Comparison of ENCODE assay signal across 1 cellular context in the genomic region with DNA sequence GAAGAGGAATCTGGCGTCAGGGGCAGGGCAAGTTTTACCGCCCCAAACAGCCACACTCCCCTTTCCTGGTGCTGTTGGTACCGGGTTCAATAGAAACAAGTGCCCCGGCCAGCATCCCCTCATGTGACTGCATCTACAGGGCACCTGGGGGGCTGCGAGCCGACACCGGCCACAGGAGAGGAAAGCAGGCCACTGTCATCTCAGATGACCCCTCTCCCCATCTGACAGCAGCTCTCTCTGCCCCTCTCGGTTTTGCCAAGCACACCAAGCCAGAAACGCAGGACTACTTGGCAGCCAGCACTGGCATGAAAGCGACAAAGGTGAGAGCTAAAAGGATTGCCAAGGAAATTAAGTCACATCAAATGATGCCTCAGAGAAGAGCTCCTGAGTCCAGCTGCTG.
TF ChIP-seq lines count a peak whose summit lies in the region.

No MANE protein-coding gene starts in this region.

TF ChIP-seq in GM23338, 12 proteins besides CTCF, POLR2A, EP300 and RAD21 (continued from another document):
- TF ChIP-seq, protein P1, sequence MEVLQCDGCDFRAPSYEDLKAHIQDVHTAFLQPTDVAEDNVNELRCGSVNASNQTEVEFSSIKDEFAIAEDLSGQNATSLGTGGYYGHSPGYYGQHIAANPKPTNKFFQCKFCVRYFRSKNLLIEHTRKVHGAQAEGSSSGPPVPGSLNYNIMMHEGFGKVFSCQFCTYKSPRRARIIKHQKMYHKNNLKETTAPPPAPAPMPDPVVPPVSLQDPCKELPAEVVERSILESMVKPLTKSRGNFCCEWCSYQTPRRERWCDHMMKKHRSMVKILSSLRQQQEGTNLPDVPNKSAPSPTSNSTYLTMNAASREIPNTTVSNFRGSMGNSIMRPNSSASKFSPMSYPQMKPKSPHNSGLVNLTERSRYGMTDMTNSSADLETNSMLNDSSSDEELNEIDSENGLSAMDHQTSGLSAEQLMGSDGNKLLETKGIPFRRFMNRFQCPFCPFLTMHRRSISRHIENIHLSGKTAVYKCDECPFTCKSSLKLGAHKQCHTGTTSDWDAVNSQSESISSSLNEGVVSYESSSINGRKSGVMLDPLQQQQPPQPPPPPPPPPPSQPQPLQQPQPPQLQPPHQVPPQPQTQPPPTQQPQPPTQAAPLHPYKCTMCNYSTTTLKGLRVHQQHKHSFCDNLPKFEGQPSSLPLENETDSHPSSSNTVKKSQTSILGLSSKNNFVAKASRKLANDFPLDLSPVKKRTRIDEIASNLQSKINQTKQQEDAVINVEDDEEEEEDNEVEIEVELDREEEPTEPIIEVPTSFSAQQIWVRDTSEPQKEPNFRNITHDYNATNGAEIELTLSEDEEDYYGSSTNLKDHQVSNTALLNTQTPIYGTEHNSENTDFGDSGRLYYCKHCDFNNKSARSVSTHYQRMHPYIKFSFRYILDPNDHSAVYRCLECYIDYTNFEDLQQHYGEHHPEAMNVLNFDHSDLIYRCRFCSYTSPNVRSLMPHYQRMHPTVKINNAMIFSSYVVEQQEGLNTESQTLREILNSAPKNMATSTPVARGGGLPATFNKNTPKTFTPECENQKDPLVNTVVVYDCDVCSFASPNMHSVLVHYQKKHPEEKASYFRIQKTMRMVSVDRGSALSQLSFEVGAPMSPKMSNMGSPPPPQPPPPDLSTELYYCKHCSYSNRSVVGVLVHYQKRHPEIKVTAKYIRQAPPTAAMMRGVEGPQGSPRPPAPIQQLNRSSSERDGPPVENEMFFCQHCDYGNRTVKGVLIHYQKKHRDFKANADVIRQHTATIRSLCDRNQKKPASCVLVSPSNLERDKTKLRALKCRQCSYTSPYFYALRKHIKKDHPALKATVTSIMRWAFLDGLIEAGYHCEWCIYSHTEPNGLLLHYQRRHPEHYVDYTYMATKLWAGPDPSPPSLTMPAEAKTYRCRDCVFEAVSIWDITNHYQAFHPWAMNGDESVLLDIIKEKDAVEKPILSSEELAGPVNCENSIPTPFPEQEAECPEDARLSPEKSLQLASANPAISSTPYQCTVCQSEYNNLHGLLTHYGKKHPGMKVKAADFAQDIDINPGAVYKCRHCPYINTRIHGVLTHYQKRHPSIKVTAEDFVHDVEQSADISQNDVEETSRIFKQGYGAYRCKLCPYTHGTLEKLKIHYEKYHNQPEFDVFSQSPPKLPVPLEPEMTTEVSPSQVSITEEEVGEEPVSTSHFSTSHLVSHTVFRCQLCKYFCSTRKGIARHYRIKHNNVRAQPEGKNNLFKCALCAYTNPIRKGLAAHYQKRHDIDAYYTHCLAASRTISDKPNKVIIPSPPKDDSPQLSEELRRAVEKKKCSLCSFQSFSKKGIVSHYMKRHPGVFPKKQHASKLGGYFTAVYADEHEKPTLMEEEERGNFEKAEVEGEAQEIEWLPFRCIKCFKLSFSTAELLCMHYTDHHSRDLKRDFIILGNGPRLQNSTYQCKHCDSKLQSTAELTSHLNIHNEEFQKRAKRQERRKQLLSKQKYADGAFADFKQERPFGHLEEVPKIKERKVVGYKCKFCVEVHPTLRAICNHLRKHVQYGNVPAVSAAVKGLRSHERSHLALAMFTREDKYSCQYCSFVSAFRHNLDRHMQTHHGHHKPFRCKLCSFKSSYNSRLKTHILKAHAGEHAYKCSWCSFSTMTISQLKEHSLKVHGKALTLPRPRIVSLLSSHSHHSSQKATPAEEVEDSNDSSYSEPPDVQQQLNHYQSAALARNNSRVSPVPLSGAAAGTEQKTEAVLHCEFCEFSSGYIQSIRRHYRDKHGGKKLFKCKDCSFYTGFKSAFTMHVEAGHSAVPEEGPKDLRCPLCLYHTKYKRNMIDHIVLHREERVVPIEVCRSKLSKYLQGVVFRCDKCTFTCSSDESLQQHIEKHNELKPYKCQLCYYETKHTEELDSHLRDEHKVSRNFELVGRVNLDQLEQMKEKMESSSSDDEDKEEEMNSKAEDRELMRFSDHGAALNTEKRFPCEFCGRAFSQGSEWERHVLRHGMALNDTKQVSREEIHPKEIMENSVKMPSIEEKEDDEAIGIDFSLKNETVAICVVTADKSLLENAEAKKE (CRISPR knock-in tag; IDR thresholded peaks at IDR 0.05) = no peak
- TF ChIP-seq EZH2phosphoT487 (IDR thresholded peaks at IDR 0.05; ENCODE audit: unreplicated experiment) (no peak), ZNF114 (CRISPR knock-in tag; IDR thresholded peaks at IDR 0.05) (no peak), POLR2AphosphoS5 (IDR thresholded peaks at IDR 0.05; ENCODE audit: low read depth) (no peak), EZH2 (IDR thresholded peaks at IDR 0.05; ENCODE audit: low read depth, unreplicated experiment) (no peak), ZNF331 (CRISPR knock-in tag; IDR thresholded peaks at IDR 0.05; ENCODE audit: low read depth) (no peak), CREB1 (CRISPR knock-in tag; IDR thresholded peaks at IDR 0.05; ENCODE audit: low read depth) (no peak), NANOG (IDR thresholded peaks at IDR 0.05; ENCODE audit: borderline replicate concordance) (no peak), STAT1 (IDR thresholded peaks at IDR 0.05; ENCODE audit: unreplicated experiment) (no peak)
